11 cellular contexts compared by ENCODE assay signal in genomic region chr5:89117131-89117644, GRCh38.
DNase-seq lines count a peak whose midpoint lies in the region; ATAC-seq and TF ChIP-seq lines count a peak whose summit lies in the region.
"Had no signal": no experiment of that assay in that cellular context is flagged by ENCODE, and none has a peak within 500 bp of the region (broad histone marks: within the 10 kb centered on the region; RNA-seq: fewer than 3 reads in every experiment).

No MANE protein-coding gene starts in this region.

- no peak for TF ChIP-seq EP300 in SK-N-SH (IDR thresholded peaks at IDR 0.05; ENCODE audit: borderline replicate concordance in 1 of 2, low read depth in 1 of 2, low read length in 1 of 2)

- no peak overlapping the region for H3K4me2 ChIP-seq in SK-N-SH

- no peaks in the 10 kb centered on the region for H3K27me3 ChIP-seq in SK-N-SH (ENCODE audit: insufficient read depth)
- H3K27me3 ChIP-seq: left lung had no signal

- H3K9me2 ChIP-seq in SK-N-SH, result no peaks in the 10 kb centered on the region

- H3K79me2 ChIP-seq in SK-N-SH (ENCODE audit: insufficient read depth), result no peaks in the 10 kb centered on the region

- no peaks in the 10 kb centered on the region; a peak in 1 of 4 replicates for H3K4me1 ChIP-seq in SK-N-SH (ENCODE audit: control insufficient read depth in 1 of 2, insufficient read depth in 2 of 2, low read depth in 1 of 2, low read length in 1 of 2)

- no peaks in the 10 kb centered on the region for H3K36me3 ChIP-seq in SK-N-SH (replicated peaks in 1 of 2; ENCODE audit: control insufficient read depth in 1 of 2, insufficient read depth in 2 of 2, low read length in 1 of 2)
- H3K36me3 ChIP-seq: left lung had no signal

- H3K27ac ChIP-seq in SK-N-SH (ENCODE audit: low read depth in 2 of 2, low read length in 1 of 2), result no peak overlapping the region
- H3K27ac ChIP-seq: left lung had no signal

- intact Hi-C loops in left colon (cut with DNase I, micrococcal nuclease), result no loop called here
- intact Hi-C loops in head of caudate nucleus (cut with DNase I), result no loop called here

- TF ChIP-seq CTCF in SK-N-SH (IDR thresholded peaks at IDR 0.05), result no peak

- no peaks in the 10 kb centered on the region for H3K9me3 ChIP-seq in SK-N-SH
- H3K9me3 ChIP-seq: left lung had no signal

- no peak overlapping the region for H3K4me3 ChIP-seq in SK-N-SH (ENCODE audit: low read depth in 2 of 2, low read length in 1 of 2)
- H3K4me3 ChIP-seq: left lung had no signal

- no peaks in the 10 kb centered on the region for H4K20me1 ChIP-seq in SK-N-SH (ENCODE audit: insufficient read depth)

- peak; percentile 2 for DNase-seq in HuH-7 (ENCODE audit: low spot score)
- DNase-seq in left colon, result peak; percentile 53 to 67
- DNase-seq in hypothalamus (lab: John Stamatoyannopoulos, UW), result no peak
- no peak for DNase-seq in NCI-H2196 treated with DMSO at 0.1 percent for 48 hours (lab: John Stamatoyannopoulos, UW; ENCODE audit: unreplicated experiment)
- no peak for DNase-seq in SK-N-SH
- no peak for DNase-seq in head of caudate nucleus
- DNase-seq: cortex of kidney; left lung; stimulated activated CD4-positive, alpha-beta T cell treated with anti-CD3 and anti-CD28 coated beads, Interleukin-1b, Interleukin-23, amount 100 ng/mL, for 48 hours had no signal

- CTCF ChIA-PET in SK-N-SH (lab: Yijun Ruan, JAX), result no interaction called here

- H2AFZ ChIP-seq in SK-N-SH (ENCODE audit: low read depth), result no peak overlapping the region

- H3F3A ChIP-seq in SK-N-SH (replicated peaks; ENCODE audit: insufficient read depth), result no peaks in the 10 kb centered on the region

- TF ChIP-seq RAD21 in SK-N-SH (IDR thresholded peaks at IDR 0.05; ENCODE audit: low read length), result no peak

- ATAC-seq in GM18867 (IDR thresholded peaks at IDR 0.05; ENCODE audit: unreplicated experiment) (peak; percentile 90), HG02610 (IDR thresholded peaks at IDR 0.05; ENCODE audit: unreplicated experiment) (peak; percentile 87), left colon (peak; percentile 100)
- ATAC-seq: left lung had no signal

- 53% methylated on average over 1 of the region's 1 CpG for WGBS in SK-N-SH (ENCODE audit: low lambda C conversion rate)

- H3K9ac ChIP-seq in SK-N-SH, result no peak overlapping the region

- POLR2A ChIA-PET in SK-N-SH (lab: Yijun Ruan, JAX), result no interaction called here

TF ChIP-seq in SK-N-SH, 30 proteins besides CTCF, POLR2A, EP300 and RAD21:
- no peak for TF ChIP-seq ZBTB33 (IDR thresholded peaks at IDR 0.05; ENCODE audit: borderline replicate concordance, low read depth)
- no peak for TF ChIP-seq NFIC (IDR thresholded peaks at IDR 0.05; ENCODE audit: borderline replicate concordance)
- TF ChIP-seq FOXJ3 (CRISPR knock-in tag; IDR thresholded peaks at IDR 0.05), result no peak
- TF ChIP-seq ELF1 (IDR thresholded peaks at IDR 0.05), result no peak
- no peak for TF ChIP-seq FOXM1 (IDR thresholded peaks at IDR 0.05; ENCODE audit: low read depth)
- no peak for TF ChIP-seq MAX (IDR thresholded peaks at IDR 0.05; ENCODE audit: low read depth)
- no peak for TF ChIP-seq MXI1 (IDR thresholded peaks at IDR 0.05; ENCODE audit: low read depth, low read length)
- TF ChIP-seq, protein P1, sequence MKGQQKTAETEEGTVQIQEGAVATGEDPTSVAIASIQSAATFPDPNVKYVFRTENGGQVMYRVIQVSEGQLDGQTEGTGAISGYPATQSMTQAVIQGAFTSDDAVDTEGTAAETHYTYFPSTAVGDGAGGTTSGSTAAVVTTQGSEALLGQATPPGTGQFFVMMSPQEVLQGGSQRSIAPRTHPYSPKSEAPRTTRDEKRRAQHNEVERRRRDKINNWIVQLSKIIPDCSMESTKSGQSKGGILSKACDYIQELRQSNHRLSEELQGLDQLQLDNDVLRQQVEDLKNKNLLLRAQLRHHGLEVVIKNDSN (IDR thresholded peaks at IDR 0.05; ENCODE audit: borderline replicate concordance, low read depth), result no peak
- TF ChIP-seq GABPA (IDR thresholded peaks at IDR 0.05; ENCODE audit: low read depth), result no peak
- TF ChIP-seq RCOR1 (IDR thresholded peaks at IDR 0.05; ENCODE audit: low read length), result no peak
- no peak for TF ChIP-seq NRF1 (IDR thresholded peaks at IDR 0.05; ENCODE audit: low read depth, low read length)
- TF ChIP-seq FOSL2 (IDR thresholded peaks at IDR 0.05; ENCODE audit: borderline replicate concordance, low read depth), result no peak
- no peak for TF ChIP-seq REST (IDR thresholded peaks at IDR 0.05; ENCODE audit: low read depth, low read length)
- TF ChIP-seq RXRA (IDR thresholded peaks at IDR 0.05; ENCODE audit: borderline replicate concordance, low read depth), result no peak
- no peak for TF ChIP-seq YY1 (IDR thresholded peaks at IDR 0.05; ENCODE audit: low read depth)
- TF ChIP-seq, protein P2, sequence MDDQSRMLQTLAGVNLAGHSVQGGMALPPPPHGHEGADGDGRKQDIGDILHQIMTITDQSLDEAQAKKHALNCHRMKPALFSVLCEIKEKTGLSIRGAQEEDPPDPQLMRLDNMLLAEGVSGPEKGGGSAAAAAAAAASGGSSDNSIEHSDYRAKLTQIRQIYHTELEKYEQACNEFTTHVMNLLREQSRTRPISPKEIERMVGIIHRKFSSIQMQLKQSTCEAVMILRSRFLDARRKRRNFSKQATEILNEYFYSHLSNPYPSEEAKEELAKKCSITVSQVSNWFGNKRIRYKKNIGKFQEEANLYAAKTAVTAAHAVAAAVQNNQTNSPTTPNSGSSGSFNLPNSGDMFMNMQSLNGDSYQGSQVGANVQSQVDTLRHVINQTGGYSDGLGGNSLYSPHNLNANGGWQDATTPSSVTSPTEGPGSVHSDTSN (IDR thresholded peaks at IDR 0.05), result no peak

Comparison
In these comparisons a context has a peak if more than half of its experiments do, and no peak if none do; other contexts are left out.
1. DNase-seq: peak in HuH-7 (single experiment) and left colon (2 of 2); none in hypothalamus (0 of 51), NCI-H2196 treated with DMSO at 0.1 percent for 48 hours (single experiment), SK-N-SH (single experiment) and head of caudate nucleus (0 of 42).
2. Peak in every context shown above with its lines, with median percentiles within 50 percentile points of each other: ATAC-seq.